1 cellular context compared by ENCODE assay signal in genomic region chr22:26671317-26672059, GRCh38.
TF ChIP-seq lines count a peak whose summit lies in the region.

No MANE protein-coding gene starts in this region.

TF ChIP-seq in GM12878, 131 proteins besides CTCF, POLR2A, EP300 and RAD21 (continued from another document and continues in another):
- TF ChIP-seq, protein P1, sequence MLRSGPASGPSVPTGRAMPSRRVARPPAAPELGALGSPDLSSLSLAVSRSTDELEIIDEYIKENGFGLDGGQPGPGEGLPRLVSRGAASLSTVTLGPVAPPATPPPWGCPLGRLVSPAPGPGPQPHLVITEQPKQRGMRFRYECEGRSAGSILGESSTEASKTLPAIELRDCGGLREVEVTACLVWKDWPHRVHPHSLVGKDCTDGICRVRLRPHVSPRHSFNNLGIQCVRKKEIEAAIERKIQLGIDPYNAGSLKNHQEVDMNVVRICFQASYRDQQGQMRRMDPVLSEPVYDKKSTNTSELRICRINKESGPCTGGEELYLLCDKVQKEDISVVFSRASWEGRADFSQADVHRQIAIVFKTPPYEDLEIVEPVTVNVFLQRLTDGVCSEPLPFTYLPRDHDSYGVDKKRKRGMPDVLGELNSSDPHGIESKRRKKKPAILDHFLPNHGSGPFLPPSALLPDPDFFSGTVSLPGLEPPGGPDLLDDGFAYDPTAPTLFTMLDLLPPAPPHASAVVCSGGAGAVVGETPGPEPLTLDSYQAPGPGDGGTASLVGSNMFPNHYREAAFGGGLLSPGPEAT (IDR thresholded peaks at IDR 0.05; ENCODE audit: low read depth): peak; percentile 49; the same call in 1 of the 2 replicates
- TF ChIP-seq MYB (IDR thresholded peaks at IDR 0.05; ENCODE audit: borderline replicate concordance, low read depth, low read length) (no peak), NRF1 (conservative IDR thresholded peaks at IDR 0.05; ENCODE audit: low read depth, low read length) (no peak), EED (IDR thresholded peaks at IDR 0.05; ENCODE audit: low read depth) (peak; percentile 47; the same call in 1 of the 2 replicates), CBX3 (IDR thresholded peaks at IDR 0.05; ENCODE audit: borderline replicate concordance, low read depth) (no peak), SUZ12 (IDR thresholded peaks at IDR 0.05; ENCODE audit: unreplicated experiment) (no peak), YBX1 (IDR thresholded peaks at IDR 0.05) (no peak), CHD1 (IDR thresholded peaks at IDR 0.05; ENCODE audit: low read depth, low read length) (no peak), KAT2A (conservative IDR thresholded peaks at IDR 0.05; ENCODE audit: control insufficient read depth, low read depth, low read length) (no peak), RUNX3 (IDR thresholded peaks at IDR 0.05; ENCODE audit: low read length) (peak; percentile 69), CHD4 (IDR thresholded peaks at IDR 0.05) (no peak; the same call in 1 of the 2 replicates), PBX3 (IDR thresholded peaks at IDR 0.05; ENCODE audit: insufficient replicate concordance, low read depth, low read length) (no peak), HDAC6 (IDR thresholded peaks at IDR 0.05; ENCODE audit: unreplicated experiment) (no peak), NFIC (IDR thresholded peaks at IDR 0.05; ENCODE audit: low read depth, low read length) (0 out of 2 replicates have a peak, but pooled peaks have one; percentile 41), TCF12 (IDR thresholded peaks at IDR 0.05; ENCODE audit: low read depth, low read length) (0 out of 2 replicates have a peak, but pooled peaks have one; percentile 56), MYC (IDR thresholded peaks at IDR 0.05; ENCODE audit: insufficient read depth, insufficient read length, insufficient replicate concordance, low read length, severe bottlenecking) (no peak), NFYA (IDR thresholded peaks at IDR 0.05; ENCODE audit: borderline replicate concordance, low read depth, low read length) (no peak), GATAD2B (conservative IDR thresholded peaks at IDR 0.05; ENCODE audit: low read depth) (peak; percentile 53; the same call in 1 of the 2 replicates), CEBPB (IDR thresholded peaks at IDR 0.05; ENCODE audit: borderline replicate concordance in 1 of 2, low read depth in 2 of 2, low read length in 2 of 2) (no peak), GABPA (IDR thresholded peaks at IDR 0.05; ENCODE audit: low read depth) (no peak), TAF1 (IDR thresholded peaks at IDR 0.05; ENCODE audit: borderline replicate concordance, low read depth, low read length) (no peak; the same call in 1 of the 2 replicates), ELK1 (IDR thresholded peaks at IDR 0.05; ENCODE audit: low read depth, low read length) (no peak), STAT1 (conservative IDR thresholded peaks at IDR 0.05) (no peak), POLR2AphosphoS2 (IDR thresholded peaks at IDR 0.05; ENCODE audit: low read depth, low read length) (no peak; the same call in 1 of the 2 replicates), ZBED1 (IDR thresholded peaks at IDR 0.05; ENCODE audit: borderline replicate concordance) (no peak), NR2F1 (conservative IDR thresholded peaks at IDR 0.05) (peak; percentile 88), CBFB (IDR thresholded peaks at IDR 0.05; ENCODE audit: low read depth) (0 out of 2 replicates have a peak, but pooled peaks have one; percentile 46), SMAD5 (IDR thresholded peaks at IDR 0.05; ENCODE audit: low read depth) (no peak), E2F4 (IDR thresholded peaks at IDR 0.05; ENCODE audit: low read depth, low read length) (no peak), E2F8 (IDR thresholded peaks at IDR 0.05; ENCODE audit: low read depth, partially characterized antibody) (no peak), IRF4 (IDR thresholded peaks at IDR 0.05; ENCODE audit: low read depth, low read length) (no peak), FOXK2 (IDR thresholded peaks at IDR 0.05) (no peak), ZNF24 (IDR thresholded peaks at IDR 0.05) (no peak), BCL3 (IDR thresholded peaks at IDR 0.05; ENCODE audit: borderline replicate concordance, insufficient read depth, low read depth, low read length, poor library complexity, severe bottlenecking) (peak; percentile 32), TBL1XR1 (IDR thresholded peaks at IDR 0.05; ENCODE audit: low read depth, low read length) (no peak), KDM1A (IDR thresholded peaks at IDR 0.05; ENCODE audit: borderline replicate concordance) (no peak), PAX8 (IDR thresholded peaks at IDR 0.05) (no peak), SUPT20H (IDR thresholded peaks at IDR 0.05; ENCODE audit: borderline replicate concordance, control insufficient read depth, low read depth, low read length) (no peak), BCL11A (IDR thresholded peaks at IDR 0.05; ENCODE audit: low read depth, low read length) (no peak), HDAC2 (IDR thresholded peaks at IDR 0.05) (0 out of 2 replicates have a peak, but pooled peaks have one; percentile 32), YY1 (IDR thresholded peaks at IDR 0.05; ENCODE audit: low read depth, low read length) (no peak)
- TF ChIP-seq, protein P2, sequence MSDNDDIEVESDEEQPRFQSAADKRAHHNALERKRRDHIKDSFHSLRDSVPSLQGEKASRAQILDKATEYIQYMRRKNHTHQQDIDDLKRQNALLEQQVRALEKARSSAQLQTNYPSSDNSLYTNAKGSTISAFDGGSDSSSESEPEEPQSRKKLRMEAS (IDR thresholded peaks at IDR 0.05; ENCODE audit: low read depth, low read length): peak; percentile 19; the same call in 1 of the 2 replicates
- TF ChIP-seq, protein P3, sequence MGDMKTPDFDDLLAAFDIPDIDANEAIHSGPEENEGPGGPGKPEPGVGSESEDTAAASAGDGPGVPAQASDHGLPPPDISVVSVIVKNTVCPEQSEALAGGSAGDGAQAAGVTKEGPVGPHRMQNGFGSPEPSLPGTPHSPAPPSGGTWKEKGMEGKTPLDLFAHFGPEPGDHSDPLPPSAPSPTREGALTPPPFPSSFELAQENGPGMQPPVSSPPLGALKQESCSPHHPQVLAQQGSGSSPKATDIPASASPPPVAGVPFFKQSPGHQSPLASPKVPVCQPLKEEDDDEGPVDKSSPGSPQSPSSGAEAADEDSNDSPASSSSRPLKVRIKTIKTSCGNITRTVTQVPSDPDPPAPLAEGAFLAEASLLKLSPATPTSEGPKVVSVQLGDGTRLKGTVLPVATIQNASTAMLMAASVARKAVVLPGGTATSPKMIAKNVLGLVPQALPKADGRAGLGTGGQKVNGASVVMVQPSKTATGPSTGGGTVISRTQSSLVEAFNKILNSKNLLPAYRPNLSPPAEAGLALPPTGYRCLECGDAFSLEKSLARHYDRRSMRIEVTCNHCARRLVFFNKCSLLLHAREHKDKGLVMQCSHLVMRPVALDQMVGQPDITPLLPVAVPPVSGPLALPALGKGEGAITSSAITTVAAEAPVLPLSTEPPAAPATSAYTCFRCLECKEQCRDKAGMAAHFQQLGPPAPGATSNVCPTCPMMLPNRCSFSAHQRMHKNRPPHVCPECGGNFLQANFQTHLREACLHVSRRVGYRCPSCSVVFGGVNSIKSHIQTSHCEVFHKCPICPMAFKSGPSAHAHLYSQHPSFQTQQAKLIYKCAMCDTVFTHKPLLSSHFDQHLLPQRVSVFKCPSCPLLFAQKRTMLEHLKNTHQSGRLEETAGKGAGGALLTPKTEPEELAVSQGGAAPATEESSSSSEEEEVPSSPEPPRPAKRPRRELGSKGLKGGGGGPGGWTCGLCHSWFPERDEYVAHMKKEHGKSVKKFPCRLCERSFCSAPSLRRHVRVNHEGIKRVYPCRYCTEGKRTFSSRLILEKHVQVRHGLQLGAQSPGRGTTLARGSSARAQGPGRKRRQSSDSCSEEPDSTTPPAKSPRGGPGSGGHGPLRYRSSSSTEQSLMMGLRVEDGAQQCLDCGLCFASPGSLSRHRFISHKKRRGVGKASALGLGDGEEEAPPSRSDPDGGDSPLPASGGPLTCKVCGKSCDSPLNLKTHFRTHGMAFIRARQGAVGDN (IDR thresholded peaks at IDR 0.05): peak; percentile 67; the same call in 1 of the 2 replicates
- TF ChIP-seq, protein P4, sequence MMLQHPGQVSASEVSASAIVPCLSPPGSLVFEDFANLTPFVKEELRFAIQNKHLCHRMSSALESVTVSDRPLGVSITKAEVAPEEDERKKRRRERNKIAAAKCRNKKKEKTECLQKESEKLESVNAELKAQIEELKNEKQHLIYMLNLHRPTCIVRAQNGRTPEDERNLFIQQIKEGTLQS (IDR thresholded peaks at IDR 0.05; ENCODE audit: borderline replicate concordance, extremely low read depth, low read depth, low read length): no peak
- TF ChIP-seq, protein P5, sequence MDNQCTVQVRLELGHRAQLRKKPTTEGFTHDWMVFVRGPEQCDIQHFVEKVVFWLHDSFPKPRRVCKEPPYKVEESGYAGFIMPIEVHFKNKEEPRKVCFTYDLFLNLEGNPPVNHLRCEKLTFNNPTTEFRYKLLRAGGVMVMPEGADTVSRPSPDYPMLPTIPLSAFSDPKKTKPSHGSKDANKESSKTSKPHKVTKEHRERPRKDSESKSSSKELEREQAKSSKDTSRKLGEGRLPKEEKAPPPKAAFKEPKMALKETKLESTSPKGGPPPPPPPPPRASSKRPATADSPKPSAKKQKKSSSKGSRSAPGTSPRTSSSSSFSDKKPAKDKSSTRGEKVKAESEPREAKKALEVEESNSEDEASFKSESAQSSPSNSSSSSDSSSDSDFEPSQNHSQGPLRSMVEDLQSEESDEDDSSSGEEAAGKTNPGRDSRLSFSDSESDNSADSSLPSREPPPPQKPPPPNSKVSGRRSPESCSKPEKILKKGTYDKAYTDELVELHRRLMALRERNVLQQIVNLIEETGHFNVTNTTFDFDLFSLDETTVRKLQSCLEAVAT (IDR thresholded peaks at IDR 0.05): no peak
